In genomic region chr12:101781834-101782543, GRCh38 we compare ENCODE assay signal across 15 cellular contexts. TPM values are rescaled to one million over a fixed set of nuclear protein-coding genes. Genes with fewer than 3 reads are reported as not detected.
DNase-seq lines count a peak whose midpoint lies in the region; ATAC-seq and TF ChIP-seq lines count a peak whose summit lies in the region.
"Had no signal": no experiment of that assay in that cellular context is flagged by ENCODE, and none has a peak within 500 bp of the region (broad histone marks: within the 10 kb centered on the region; RNA-seq: fewer than 3 reads in every experiment).

No MANE protein-coding gene starts in this region.

- H3K4me1 Mint-ChIP-seq in natural killer cell, result peaks cover 28 to 50% of the 10 kb centered on the region in 2 donors

- no peaks in the 10 kb centered on the region for H3K27me3 ChIP-seq in BLaER1 treated with 17β-estradiol and CSF1 and Interleukin-3, amounts not matched to agents 10 nM and 100 nM
- H3K27me3 ChIP-seq: right atrium auricular region had no signal

- no peaks in the 10 kb centered on the region for H3K36me3 Mint-ChIP-seq in natural killer cell

- peaks cover 0 to 66% (median 35%) of the 10 kb centered on the region in 11 experiments; a peak in 15 of 22 replicates for H3K36me3 ChIP-seq in BLaER1 treated with 17β-estradiol and CSF1 and Interleukin-3, amounts not matched to agents 10 nM and 100 nM
- H3K36me3 ChIP-seq: right atrium auricular region had no signal

- H3K4me3 ChIP-seq in BLaER1 treated with 17β-estradiol and CSF1 and Interleukin-3, amounts not matched to agents 10 nM and 100 nM, result no peak overlapping the region
- H3K4me3 ChIP-seq: right atrium auricular region, SK-N-MC had no signal

- peak; percentile 92 for DNase-seq in amniotic epithelial cell (ENCODE audit: low read depth)
- DNase-seq in natural killer cell, result no peak
- no peak for DNase-seq in NCI-H2081 treated with DMSO at 0.1 percent for 48 hours (lab: John Stamatoyannopoulos, UW)
- DNase-seq: activated naive CD4-positive, alpha-beta T cell treated with Interleukin-2 at 50 U/mL for 16 hours; CD4-positive, alpha-beta memory T cell had no signal

- H3K27ac ChIP-seq in BLaER1 treated with 17β-estradiol and CSF1 and Interleukin-3, amounts not matched to agents 10 nM and 100 nM, result peak overlapping the region in 8 of 11 experiments; percentile 60 to 86 (median 78); a peak in 15 of 22 replicates
- H3K27ac ChIP-seq: right atrium auricular region, SK-N-MC had no signal

- no peak overlapping the region for H3K4me3 Mint-ChIP-seq in natural killer cell
- H3K4me3 Mint-ChIP-seq: CD4-positive, alpha-beta memory T cell; dendritic cell treated with granulocyte-macrophage colony-stimulating factor and Interleukin-4, amounts not matched to agents 40 ng/mL and 50 ng/mL, for 4 days; WTC11 had no signal

- peaks cover 43 to 91% (median 78%) of the 10 kb centered on the region in 10 experiments for H3K4me1 ChIP-seq in BLaER1 treated with 17β-estradiol and CSF1 and Interleukin-3, amounts not matched to agents 10 nM and 100 nM

- H3K27ac Mint-ChIP-seq in natural killer cell, result peak overlapping the region; percentile 80 to 82
- H3K27ac Mint-ChIP-seq: dendritic cell treated with granulocyte-macrophage colony-stimulating factor and Interleukin-4, amounts not matched to agents 40 ng/mL and 50 ng/mL, for 4 days; WTC11 had no signal

- H4K20me1 ChIP-seq in BLaER1 treated with 17β-estradiol and CSF1 and Interleukin-3, amounts not matched to agents 10 nM and 100 nM, result no peaks in the 10 kb centered on the region

- H3K4me2 ChIP-seq in BLaER1 treated with 17β-estradiol and CSF1 and Interleukin-3, amounts not matched to agents 10 nM and 100 nM, result peak overlapping the region in 10 of 11 experiments; percentile 42 to 94 (median 73); a peak in 17 of 22 replicates

- no peaks in the 10 kb centered on the region for H3K27me3 Mint-ChIP-seq in natural killer cell (ENCODE audit: low read depth in 2 of 2)
- H3K27me3 Mint-ChIP-seq: CD4-positive, alpha-beta memory T cell; dendritic cell treated with granulocyte-macrophage colony-stimulating factor and Interleukin-4, amounts not matched to agents 40 ng/mL and 50 ng/mL, for 4 days had no signal

- H3K9me3 ChIP-seq in BLaER1 treated with 17β-estradiol and CSF1 and Interleukin-3, amounts not matched to agents 10 nM and 100 nM (replicated peaks in 1 of 11), result no peaks in the 10 kb centered on the region
- H3K9me3 ChIP-seq: right atrium auricular region had no signal

- peak; percentile 66 for ATAC-seq in HG02610 (IDR thresholded peaks at IDR 0.05; ENCODE audit: unreplicated experiment)
- peak in 1 of 3 donors; percentile 57 for ATAC-seq in natural killer cell
- no peak for ATAC-seq in GM19467 (IDR thresholded peaks at IDR 0.05; ENCODE audit: unreplicated experiment)
- no peak for ATAC-seq in GM21528 (IDR thresholded peaks at IDR 0.05; ENCODE audit: low FRiP score, unreplicated experiment)
- ATAC-seq in HG02571 (IDR thresholded peaks at IDR 0.05; ENCODE audit: unreplicated experiment), result no peak
- ATAC-seq: WTC11 had no signal

- no peaks in the 10 kb centered on the region for H3K9me3 Mint-ChIP-seq in natural killer cell
- H3K9me3 Mint-ChIP-seq: CD4-positive, alpha-beta memory T cell; dendritic cell treated with granulocyte-macrophage colony-stimulating factor and Interleukin-4, amounts not matched to agents 40 ng/mL and 50 ng/mL, for 4 days; WTC11 had no signal

- intact Hi-C loops in natural killer cell (cut with micrococcal nuclease), result no loop called here

- H3K9ac ChIP-seq in BLaER1 treated with 17β-estradiol and CSF1 and Interleukin-3, amounts not matched to agents 10 nM and 100 nM, result peak overlapping the region in 2 of 11 experiments; percentile 12 to 65; a peak in 4 of 22 replicates

- no peak for TF ChIP-seq CTCF in natural killer cell (IDR thresholded peaks at IDR 0.05)

RNA-seq across cellular contexts. Expression of gene SYCP3, which starts 42.7 kb away (rescaled TPM):
- 1 to 10 TPM; 1.4 to 3.2 (median 2.4) TPM for total RNA-seq in natural killer cell
- total RNA-seq: MCF 10A, right atrium auricular region had no signal

RNA-seq across cellular contexts. Expression of gene GNPTAB, which starts 48.8 kb away (rescaled TPM):
- total RNA-seq in natural killer cell, result 100 to 1,000 TPM; 260 to 285 (median 262) TPM
